1 cellular context compared by ENCODE assay signal in genomic region chr6:7166410-7167293, GRCh38.
TF ChIP-seq lines count a peak whose summit lies in the region.

No MANE protein-coding gene starts in this region.

TF ChIP-seq in K562, 482 proteins besides CTCF, POLR2A, EP300 and RAD21 (continues in another document):
- TF ChIP-seq CBX5 (IDR thresholded peaks at IDR 0.05; ENCODE audit: borderline replicate concordance, low read depth) (no peak), ZFPM2 (CRISPR knock-in tag; IDR thresholded peaks at IDR 0.05) (peak; percentile 91; the same call in 1 of the 2 replicates), RFX7 (CRISPR knock-in tag; IDR thresholded peaks at IDR 0.05) (peak; percentile 87), KAT2B (IDR thresholded peaks at IDR 0.05; ENCODE audit: low read depth, low read length) (no peak), CBFA2T3 (IDR thresholded peaks at IDR 0.05) (peak; percentile 72), ZNF280A (IDR thresholded peaks at IDR 0.05; ENCODE audit: low read depth, partially characterized antibody) (no peak), CHD1 (IDR thresholded peaks at IDR 0.05; ENCODE audit: low read length) (peak; percentile 71), HMGN3 (IDR thresholded peaks at IDR 0.05; ENCODE audit: borderline replicate concordance, extremely low read depth, insufficient read length, low read depth, low read length) (no peak), BRD9 (IDR thresholded peaks at IDR 0.05; ENCODE audit: low read depth, partially characterized antibody) (peak; percentile 93), GATA2 (CRISPR knock-in tag; IDR thresholded peaks at IDR 0.05) (no peak; the same call in 1 of the 2 replicates), NR2F6 (CRISPR knock-in tag; IDR thresholded peaks at IDR 0.05) (no peak), HLTF (IDR thresholded peaks at IDR 0.05) (no peak), ZNF239 (CRISPR knock-in tag; IDR thresholded peaks at IDR 0.05) (peak; percentile 84), GTF2B (IDR thresholded peaks at IDR 0.05; ENCODE audit: extremely low read depth, insufficient read length) (no peak), ZNF695 (CRISPR knock-in tag; IDR thresholded peaks at IDR 0.05) (no peak), ZNF707 (CRISPR knock-in tag; conservative IDR thresholded peaks at IDR 0.05) (no peak), ZNF830 (CRISPR knock-in tag; IDR thresholded peaks at IDR 0.05) (peak; percentile 87; the same call in 1 of the 2 replicates), CUX1 (CRISPR knock-in tag; IDR thresholded peaks at IDR 0.05) (peak; percentile 35; the same call in 1 of the 2 replicates), ZNF75A (CRISPR knock-in tag; IDR thresholded peaks at IDR 0.05) (0 out of 2 replicates have a peak, but pooled peaks have one; percentile 26), ELF1 (tag; IDR thresholded peaks at IDR 0.05) (0 out of 2 replicates have a peak, but pooled peaks have one; percentile 55), HINFP (tag; conservative IDR thresholded peaks at IDR 0.05; ENCODE audit: low read depth) (no peak), MEIS2 (IDR thresholded peaks at IDR 0.05; ENCODE audit: partially characterized antibody) (peak; percentile 84), GTF2F1 (IDR thresholded peaks at IDR 0.05; ENCODE audit: low read depth, low read length) (no peak), HDGF (IDR thresholded peaks at IDR 0.05) (no peak), MED1 (CRISPR knock-in tag; IDR thresholded peaks at IDR 0.05; ENCODE audit: borderline replicate concordance) (no peak), FOXK1 (CRISPR knock-in tag; IDR thresholded peaks at IDR 0.05; ENCODE audit: borderline replicate concordance) (no peak), ZBTB9 (CRISPR knock-in tag; IDR thresholded peaks at IDR 0.05) (peak; percentile 97), RHOXF2B (CRISPR knock-in tag; conservative IDR thresholded peaks at IDR 0.05) (peak; percentile 95), C11orf30 (IDR thresholded peaks at IDR 0.05; ENCODE audit: low read depth) (peak; percentile 30; the same call in 1 of the 2 replicates), GABPB1 (CRISPR knock-in tag; IDR thresholded peaks at IDR 0.05) (0 out of 2 replicates have a peak, but pooled peaks have one; percentile 18), YY1 (IDR thresholded peaks at IDR 0.05; ENCODE audit: borderline replicate concordance in 1 of 3, control insufficient read depth in 1 of 3, extremely low read depth in 1 of 3, insufficient read depth in 3 of 3, insufficient read length in 1 of 3, insufficient replicate concordance in 2 of 3, low read depth in 1 of 3, low read length in 2 of 3) (peak in 2 of 3 experiments; percentile 42 to 50), TBP (optimal IDR thresholded peaks at IDR 0.05; ENCODE audit: low read depth, low read length) (peak; percentile 27), ZNF561 (CRISPR knock-in tag; conservative IDR thresholded peaks at IDR 0.05) (no peak), SMAD1 (IDR thresholded peaks at IDR 0.05; ENCODE audit: low read depth, low read length, partially characterized antibody) (no peak), PRPF4 (IDR thresholded peaks at IDR 0.05; ENCODE audit: insufficient read depth, low read depth, low read length, poor library complexity, severe bottlenecking) (no peak), PTRF (tag; IDR thresholded peaks at IDR 0.05) (peak; percentile 72; the same call in 1 of the 2 replicates), DDX20 (tag; IDR thresholded peaks at IDR 0.05; ENCODE audit: low read depth) (peak; percentile 51; the same call in 1 of the 2 replicates), ETV1 (tag; conservative IDR thresholded peaks at IDR 0.05; ENCODE audit: low read depth) (peak; percentile 40), RBM34 (IDR thresholded peaks at IDR 0.05; ENCODE audit: borderline replicate concordance, insufficient read depth, low read length) (no peak), CHD4 (IDR thresholded peaks at IDR 0.05; ENCODE audit: insufficient read depth, insufficient replicate concordance, low read depth, low read length, poor library complexity, severe bottlenecking) (no peak), MTA1 (IDR thresholded peaks at IDR 0.05; ENCODE audit: borderline replicate concordance) (0 out of 2 replicates have a peak, but pooled peaks have one; percentile 37), CEBPG (CRISPR knock-in tag; IDR thresholded peaks at IDR 0.05) (peak; percentile 89), CEBPG (tag; conservative IDR thresholded peaks at IDR 0.05 in 1 of 2, IDR thresholded peaks at IDR 0.05 in 1 of 2) (peak; percentile 61 to 69; a peak in 2 of 4 replicates), ZC3H8 (IDR thresholded peaks at IDR 0.05) (no peak), FOXJ3 (CRISPR knock-in tag; IDR thresholded peaks at IDR 0.05) (no peak), ZNF217 (CRISPR knock-in tag; IDR thresholded peaks at IDR 0.05) (no peak), ZNF174 (CRISPR knock-in tag; IDR thresholded peaks at IDR 0.05) (0 out of 2 replicates have a peak, but pooled peaks have one; percentile 13), FOXA1 (IDR thresholded peaks at IDR 0.05; ENCODE audit: borderline replicate concordance) (no peak), SMARCA4 (IDR thresholded peaks at IDR 0.05) (peak; percentile 88), MIER1 (IDR thresholded peaks at IDR 0.05; ENCODE audit: low read depth) (no peak), MLX (CRISPR knock-in tag; conservative IDR thresholded peaks at IDR 0.05) (no peak), CREB1 (IDR thresholded peaks at IDR 0.05) (peak; percentile 80), CREB1 (CRISPR knock-in tag; IDR thresholded peaks at IDR 0.05) (peak; percentile 53; the same call in 1 of the 2 replicates), SMARCE1 (IDR thresholded peaks at IDR 0.05) (peak; percentile 77; the same call in 1 of the 2 replicates), MAFF (IDR thresholded peaks at IDR 0.05; ENCODE audit: low read length) (peak; percentile 55; the same call in 1 of the 2 replicates), NFXL1 (CRISPR knock-in tag; IDR thresholded peaks at IDR 0.05) (0 out of 2 replicates have a peak, but pooled peaks have one; percentile 35), RBM15 (IDR thresholded peaks at IDR 0.05; ENCODE audit: insufficient read depth, low read length) (no peak), TFAM (CRISPR knock-in tag; conservative IDR thresholded peaks at IDR 0.05) (no peak), ZNF24 (IDR thresholded peaks at IDR 0.05) (0 out of 2 replicates have a peak, but pooled peaks have one; percentile 31)
- TF ChIP-seq, protein P1, sequence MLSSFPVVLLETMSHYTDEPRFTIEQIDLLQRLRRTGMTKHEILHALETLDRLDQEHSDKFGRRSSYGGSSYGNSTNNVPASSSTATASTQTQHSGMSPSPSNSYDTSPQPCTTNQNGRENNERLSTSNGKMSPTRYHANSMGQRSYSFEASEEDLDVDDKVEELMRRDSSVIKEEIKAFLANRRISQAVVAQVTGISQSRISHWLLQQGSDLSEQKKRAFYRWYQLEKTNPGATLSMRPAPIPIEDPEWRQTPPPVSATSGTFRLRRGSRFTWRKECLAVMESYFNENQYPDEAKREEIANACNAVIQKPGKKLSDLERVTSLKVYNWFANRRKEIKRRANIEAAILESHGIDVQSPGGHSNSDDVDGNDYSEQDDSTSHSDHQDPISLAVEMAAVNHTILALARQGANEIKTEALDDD (IDR thresholded peaks at IDR 0.05): no peak; the same call in 1 of the 2 replicates
- TF ChIP-seq, protein P2, sequence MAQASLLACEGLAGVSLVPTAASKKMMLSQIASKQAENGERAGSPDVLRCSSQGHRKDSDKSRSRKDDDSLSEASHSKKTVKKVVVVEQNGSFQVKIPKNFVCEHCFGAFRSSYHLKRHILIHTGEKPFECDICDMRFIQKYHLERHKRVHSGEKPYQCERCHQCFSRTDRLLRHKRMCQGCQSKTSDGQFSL (CRISPR knock-in tag; IDR thresholded peaks at IDR 0.05): no peak
- TF ChIP-seq, protein P2 (tag; IDR thresholded peaks at IDR 0.05): peak in 1 of 2 experiments; percentile 83; a peak in 1 of 4 replicates
- TF ChIP-seq, protein P3, sequence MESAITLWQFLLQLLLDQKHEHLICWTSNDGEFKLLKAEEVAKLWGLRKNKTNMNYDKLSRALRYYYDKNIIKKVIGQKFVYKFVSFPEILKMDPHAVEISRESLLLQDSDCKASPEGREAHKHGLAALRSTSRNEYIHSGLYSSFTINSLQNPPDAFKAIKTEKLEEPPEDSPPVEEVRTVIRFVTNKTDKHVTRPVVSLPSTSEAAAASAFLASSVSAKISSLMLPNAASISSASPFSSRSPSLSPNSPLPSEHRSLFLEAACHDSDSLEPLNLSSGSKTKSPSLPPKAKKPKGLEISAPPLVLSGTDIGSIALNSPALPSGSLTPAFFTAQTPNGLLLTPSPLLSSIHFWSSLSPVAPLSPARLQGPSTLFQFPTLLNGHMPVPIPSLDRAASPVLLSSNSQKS (CRISPR knock-in tag; IDR thresholded peaks at IDR 0.05): peak; percentile 3; the same call in 1 of the 2 replicates
